Comparison of ENCODE assay signal across 17 cellular contexts in the genomic region with DNA sequence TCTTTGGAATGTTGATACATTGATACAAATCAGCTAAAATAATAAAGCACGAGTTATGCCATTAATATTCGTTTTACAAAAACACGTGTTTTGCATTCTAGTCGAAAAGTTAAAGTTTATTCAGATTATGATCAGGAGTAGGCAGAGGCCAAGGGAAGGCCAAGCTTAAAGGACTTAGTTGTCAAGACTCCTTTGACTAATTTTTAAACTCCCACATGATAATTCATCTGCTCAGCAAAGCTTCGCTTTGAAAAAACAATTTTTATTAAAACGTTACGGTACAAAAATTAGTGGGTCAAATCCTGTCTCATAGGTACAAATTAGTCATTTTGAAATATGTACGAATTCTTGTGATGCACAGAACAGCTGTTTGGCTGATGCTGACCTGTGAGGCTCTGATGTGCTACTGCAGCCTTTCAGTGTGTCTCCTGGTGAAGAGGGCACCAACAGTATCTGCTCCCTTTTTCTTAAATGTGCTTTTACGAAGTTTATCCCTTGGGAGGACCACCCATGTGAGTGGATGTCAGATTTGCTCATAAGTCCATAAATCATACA. TPM values are rescaled to one million over a fixed set of nuclear protein-coding genes. Genes with fewer than 3 reads are reported as not detected.
A peak's percentile ranks its signal among the peaks of the same experiment; 100 is the strongest.
DNase-seq lines count a peak whose midpoint lies in the region; ATAC-seq and TF ChIP-seq lines count a peak whose summit lies in the region.
"Had no signal": no experiment of that assay in that cellular context is flagged by ENCODE, and none has a peak within 500 bp of the region (broad histone marks: within the 10 kb centered on the region; RNA-seq: fewer than 3 reads in every experiment).

No MANE protein-coding gene starts in this region.

- H3K27me3 ChIP-seq in foreskin keratinocyte (no peaks in the 10 kb centered on the region), sigmoid colon (no peaks in the 10 kb centered on the region)
- H3K27me3 ChIP-seq: tibial nerve had no signal

- H3K9me3 ChIP-seq in sigmoid colon, result no peaks in the 10 kb centered on the region
- H3K9me3 ChIP-seq: tibial nerve had no signal

- WGBS in sigmoid colon, 2 donors, result 81 to 88% methylated on average over 9 of the region's 9 CpGs

- no peak for TF ChIP-seq EP300 in sigmoid colon (IDR thresholded peaks at IDR 0.05)

- H3K9me3 Mint-ChIP-seq in memory B cell, result no peaks in the 10 kb centered on the region
- H3K9me3 Mint-ChIP-seq: endodermal cell, mesothelial cell of epicardium had no signal

- no peaks in the 10 kb centered on the region for H3K4me1 ChIP-seq in foreskin keratinocyte
- H3K4me1 ChIP-seq in sigmoid colon, result no peaks in the 10 kb centered on the region
- H3K4me1 ChIP-seq: tibial nerve had no signal

- peaks cover 4% of the 10 kb centered on the region for H3K36me3 Mint-ChIP-seq in memory B cell
- H3K36me3 Mint-ChIP-seq: mesothelial cell of epicardium had no signal

- intact Hi-C loops in sigmoid colon (cut with DNase I), result no loop called here

- no peak overlapping the region for H3K27ac ChIP-seq in foreskin keratinocyte
- H3K27ac ChIP-seq in sigmoid colon, result no peak overlapping the region
- H3K27ac ChIP-seq: 22Rv1, tibial nerve had no signal

- no peak overlapping the region for H3K4me3 ChIP-seq in sigmoid colon
- H3K4me3 ChIP-seq: tibial nerve had no signal

- DNase-seq in activated CD4-positive, CD25-positive, alpha-beta regulatory T cell (lab: John Stamatoyannopoulos, UW), result no peak
- DNase-seq in memory B cell (ENCODE audit: low spot score in 2 of 2) (no peak), NCI-H2081 treated with DMSO at 0.1 percent for 48 hours (lab: John Stamatoyannopoulos, UW) (no peak), foreskin keratinocyte (no peak), sigmoid colon (no peak)
- DNase-seq: activated CD4-positive, alpha-beta T cell treated with anti-CD3 and anti-CD28 coated beads, Interleukin-2, amount 50 U/mL, for 4 hours; amniotic stem cell; endodermal cell; NCI-H1105 treated with DMSO at 0.1 percent for 48 hours; NCI-H748 treated with DMSO at 0.1 percent for 48 hours had no signal

- H3K4me3 Mint-ChIP-seq in memory B cell, result no peak overlapping the region
- H3K4me3 Mint-ChIP-seq: endodermal cell, mesothelial cell of epicardium had no signal

- no peak for TF ChIP-seq POLR2A in sigmoid colon (IDR thresholded peaks at IDR 0.05)

- H3K36me3 ChIP-seq in sigmoid colon, result no peaks in the 10 kb centered on the region
- H3K36me3 ChIP-seq: tibial nerve had no signal

- ATAC-seq in activated CD4-positive, CD25-positive, alpha-beta regulatory T cell treated with anti-CD3 and anti-CD28 coated beads, Interleukin-2, amount 50 U/mL, for 24 hours, result peak; percentile 66 to 76
- ATAC-seq in GM21717 (IDR thresholded peaks at IDR 0.05; ENCODE audit: unreplicated experiment) (peak; percentile 74), HG03175 (IDR thresholded peaks at IDR 0.05; ENCODE audit: unreplicated experiment) (peak; percentile 73), memory B cell (ENCODE audit: low read depth) (no peak), foreskin keratinocyte (no peak)
- ATAC-seq: SK-N-SH treated with all-trans-retinoic acid at 6 μM for 48 hours had no signal

- no peak for TF ChIP-seq CTCF in foreskin keratinocyte (conservative IDR thresholded peaks at IDR 0.05)
- TF ChIP-seq CTCF in sigmoid colon (IDR thresholded peaks at IDR 0.05), result no peak

- peaks cover 11% of the 10 kb centered on the region for H3K4me1 Mint-ChIP-seq in memory B cell
- H3K4me1 Mint-ChIP-seq: endodermal cell had no signal

- H3K27ac Mint-ChIP-seq in memory B cell, result peak overlapping the region; percentile 18
- H3K27ac Mint-ChIP-seq: endodermal cell, mesothelial cell of epicardium had no signal

- H3K27me3 Mint-ChIP-seq in memory B cell, result no peaks in the 10 kb centered on the region

RNA-seq across cellular contexts. Expression of a gene that starts 23.0 kb away (rescaled TPM):
- total RNA-seq in foreskin keratinocyte (44.7 and 46.4 TPM in 2 replicates), sigmoid colon (10 to 100 TPM; 36.0 to 65.6 (median 49.9) TPM)
- polyA plus RNA-seq in foreskin keratinocyte (10.3 and 12.2 TPM in 2 replicates), sigmoid colon (10 to 100 TPM in 1 of 3 donors, 1 to 10 TPM in 2; 5.5 to 11.9 (median 9.6) TPM)

Comparison
In these comparisons a context has a peak if more than half of its experiments do, and no peak if none do; other contexts are left out.
1. ATAC-seq: peak in activated CD4-positive, CD25-positive, alpha-beta regulatory T cell treated with anti-CD3 and anti-CD28 coated beads, Interleukin-2, amount 50 U/mL, for 24 hours (2 of 2), GM21717 (single experiment) and HG03175 (single experiment); none in memory B cell (single experiment) and foreskin keratinocyte (single experiment).